8 cellular contexts compared by ENCODE assay signal in genomic region chr11:78138281-78138680, GRCh38. TPM values are rescaled to one million over a fixed set of nuclear protein-coding genes. Genes with fewer than 3 reads are reported as not detected.
DNase-seq lines count a peak whose midpoint lies in the region; ATAC-seq, FAIRE-seq and TF ChIP-seq lines count a peak whose summit lies in the region.

No MANE protein-coding gene starts in this region.

- no peaks in the 10 kb centered on the region for H3K9me3 ChIP-seq in endothelial cell of umbilical vein (replicated peaks; ENCODE audit: control insufficient read depth, insufficient read depth, low read length)

- no peaks in the 10 kb centered on the region for H3K27me3 Mint-ChIP-seq in T-helper 1 cell treated with Interleukin-12 subunit alpha and Interleukin-12 subunit beta and Interleukin-4 antibody, amounts not matched to agents 30 μg/mL and 1 μg/mL, for 36 hours (ENCODE audit: low read depth)

- peaks cover 37% of the 10 kb centered on the region for H3K36me3 Mint-ChIP-seq in T-helper 1 cell treated with Interleukin-12 subunit alpha and Interleukin-12 subunit beta and Interleukin-4 antibody, amounts not matched to agents 30 μg/mL and 1 μg/mL, for 36 hours (ENCODE audit: low read depth)

- H3K4me3 Mint-ChIP-seq in T-helper 1 cell treated with Interleukin-12 subunit alpha and Interleukin-12 subunit beta and Interleukin-4 antibody, amounts not matched to agents 30 μg/mL and 1 μg/mL, for 36 hours: peak overlapping the region; percentile 85

- H3K36me3 ChIP-seq in endothelial cell of umbilical vein (ENCODE audit: control insufficient read depth in 2 of 2, extremely low read depth in 1 of 2, insufficient read depth in 2 of 2, low read length in 2 of 2): no peaks in the 10 kb centered on the region

- H3K9me1 ChIP-seq in endothelial cell of umbilical vein (replicated peaks; ENCODE audit: control insufficient read depth, extremely low read depth, insufficient read depth, low read length): no peaks in the 10 kb centered on the region

- DNase-seq in T-helper 1 cell (no peak), RWPE1 (ENCODE audit: low spot score) (peak; percentile 42), endothelial cell of umbilical vein (ENCODE audit: low read depth, low spot score) (no peak), retinal pigment epithelial cell (ENCODE audit: low read depth) (no peak), NCI-H748 treated with DMSO at 0.1 percent for 48 hours (lab: John Stamatoyannopoulos, UW) (no peak)
- DNase-seq in activated CD8-positive, alpha-beta memory T cell treated with anti-CD3 and anti-CD28 coated beads, Interleukin-2, amount 50 U/mL, for 48 hours: no peak

- H3K4me1 Mint-ChIP-seq in T-helper 1 cell treated with Interleukin-12 subunit alpha and Interleukin-12 subunit beta and Interleukin-4 antibody, amounts not matched to agents 30 μg/mL and 1 μg/mL, for 36 hours (ENCODE audit: low read depth): peaks cover 30% of the 10 kb centered on the region

- peaks cover 13% of the 10 kb centered on the region for H3K4me1 ChIP-seq in endothelial cell of umbilical vein (ENCODE audit: control insufficient read depth, extremely low read depth, insufficient read depth, low read length)

- no peak for FAIRE-seq in endothelial cell of umbilical vein (lab: Jason Lieb, UNC)

- peaks cover 3% of the 10 kb centered on the region for H3K9me3 Mint-ChIP-seq in T-helper 1 cell treated with Interleukin-12 subunit alpha and Interleukin-12 subunit beta and Interleukin-4 antibody, amounts not matched to agents 30 μg/mL and 1 μg/mL, for 36 hours

- H3K27ac ChIP-seq in RWPE1: no peak overlapping the region
- no peak overlapping the region for H3K27ac ChIP-seq in endothelial cell of umbilical vein (ENCODE audit: insufficient read depth, low read depth, low read length)

- no peaks in the 10 kb centered on the region for H4K20me1 ChIP-seq in endothelial cell of umbilical vein (replicated peaks; ENCODE audit: control insufficient read depth, extremely low read depth, insufficient read depth, low read length)

- POLR2A ChIA-PET in RWPE1 (lab: Yijun Ruan, JAX; ENCODE audit: low non-redundant PET): no interaction called here
- POLR2A ChIA-PET in endothelial cell of umbilical vein (lab: Charles Lee): interaction anchor here (1.9 kb wide), 1 partner anchor 11 kb away, joined by 6 read pairs; no protein-coding TSS in a partner anchor

- no peak overlapping the region for H3K9ac ChIP-seq in endothelial cell of umbilical vein (replicated peaks; ENCODE audit: extremely low read depth, insufficient read depth, low read length)

- H3K4me2 ChIP-seq in endothelial cell of umbilical vein (ENCODE audit: insufficient read depth, low read length): peak overlapping the region; percentile 83

- no peak overlapping the region for H2AFZ ChIP-seq in endothelial cell of umbilical vein (ENCODE audit: low read depth, low read length)

- H3K27ac Mint-ChIP-seq in T-helper 1 cell treated with Interleukin-12 subunit alpha and Interleukin-12 subunit beta and Interleukin-4 antibody, amounts not matched to agents 30 μg/mL and 1 μg/mL, for 36 hours: peak overlapping the region; percentile 86

- H3K27me3 ChIP-seq in endothelial cell of umbilical vein (ENCODE audit: control insufficient read depth in 2 of 2, insufficient read depth in 2 of 2, low read length in 2 of 2): no peaks in the 10 kb centered on the region

- BruUV-seq in endothelial cell of umbilical vein (replicated peaks; lab: Mats Ljungman, UMichigan): no TSS peak

- dilution Hi-C loops in endothelial cell of umbilical vein (cut with MboI; ENCODE audit: extremely low pct_ligation_motif_present, low sequenced_read_pairs): no loop called here

- no peak for TF ChIP-seq POLR2A in endothelial cell of umbilical vein (IDR thresholded peaks at IDR 0.05; ENCODE audit: low read depth, low read length)

- TF ChIP-seq CTCF in RWPE1 (conservative IDR thresholded peaks at IDR 0.05; ENCODE audit: low read depth): no peak
- no peak for TF ChIP-seq CTCF in endothelial cell of umbilical vein (IDR thresholded peaks at IDR 0.05; ENCODE audit: extremely low read depth in 1 of 2, insufficient read depth in 1 of 2, low read depth in 1 of 2, low read length in 2 of 2)
- TF ChIP-seq CTCF in retinal pigment epithelial cell (conservative IDR thresholded peaks at IDR 0.05; ENCODE audit: low read depth, low read length): no peak

- ATAC-seq in GM21390 (IDR thresholded peaks at IDR 0.05; ENCODE audit: unreplicated experiment): no peak

- intact Hi-C loops in endothelial cell of umbilical vein (cut with micrococcal nuclease): loop anchor here (2.0 to 5.0 kb wide), 3 partner anchors 69 to 424 kb away; partner anchors contain the start of gene GAB2

- peaks cover 7% of the 10 kb centered on the region for H3K79me2 ChIP-seq in endothelial cell of umbilical vein (ENCODE audit: control insufficient read depth, insufficient read depth, low read length)

- CTCF ChIA-PET in RWPE1 (lab: Yijun Ruan, JAX) (no interaction called here), endothelial cell of umbilical vein (lab: Charles Lee) (interaction anchor here (0.6 to 2.5 kb wide), 3 partner anchors 11 to 390 kb away, joined by 3 to 9 read pairs (median 6); partner anchors contain the start of genes KCTD21 and USP35)

- H3K4me3 ChIP-seq in endothelial cell of umbilical vein (replicated peaks in 1 of 3; ENCODE audit: insufficient read depth in 1 of 3, low read depth in 1 of 3, low read length in 3 of 3) (no peak overlapping the region), retinal pigment epithelial cell (ENCODE audit: low read length) (peak overlapping the region; percentile 91)

TF ChIP-seq in endothelial cell of umbilical vein, 7 proteins besides CTCF, POLR2A, EP300 and RAD21:
- no peak for TF ChIP-seq GATA2 (IDR thresholded peaks at IDR 0.05; ENCODE audit: insufficient read depth, insufficient read length, low read depth, low read length)
- TF ChIP-seq MYC (IDR thresholded peaks at IDR 0.05; ENCODE audit: low read depth, low read length): no peak
- no peak for TF ChIP-seq EZH2 (IDR thresholded peaks at IDR 0.05; ENCODE audit: borderline replicate concordance, low read depth, low read length, severe bottlenecking)
- TF ChIP-seq MAX (IDR thresholded peaks at IDR 0.05; ENCODE audit: insufficient read depth, insufficient read length): no peak
- TF ChIP-seq POLR2AphosphoS5 (IDR thresholded peaks at IDR 0.05; ENCODE audit: insufficient read depth, low read depth, low read length): no peak
- no peak for TF ChIP-seq JUN (IDR thresholded peaks at IDR 0.05; ENCODE audit: borderline replicate concordance, insufficient read depth, insufficient read length, low read depth)
- TF ChIP-seq FOS (IDR thresholded peaks at IDR 0.05; ENCODE audit: borderline replicate concordance, insufficient read depth, low read length): no peak

RNA-seq across cellular contexts. Expression of gene ALG8, which starts 1.1 kb away (rescaled TPM):
- 38.1 and 43.9 TPM in 2 replicates for total RNA-seq in endothelial cell of umbilical vein
- polyA plus RNA-seq in endothelial cell of umbilical vein: 35.2 and 48.2 TPM in 2 replicates
- polyA plus RNA-seq in endothelial cell of umbilical vein (2011; cell fraction: cytosol; rRNA removed): 31.7 and 31.8 TPM in 2 replicates
- polyA plus RNA-seq in endothelial cell of umbilical vein (2011; cell fraction: nucleus; rRNA removed): 37.9 and 48.0 TPM in 2 replicates
- polyA plus RNA-seq in endothelial cell of umbilical vein (2012): 29.1 and 39.5 TPM in 2 replicates
- 65.5 and 68.3 TPM in 2 replicates for polyA minus RNA-seq in endothelial cell of umbilical vein
- 48.7 TPM for polyA minus RNA-seq in endothelial cell of umbilical vein (2011; cell fraction: cytosol; rRNA and poly(A)+ RNA removed)
- polyA minus RNA-seq in endothelial cell of umbilical vein (2011; cell fraction: nucleus; rRNA and poly(A)+ RNA removed): 25.1 and 46.2 TPM in 2 replicates

RNA-seq across cellular contexts. Expression of gene KCTD21, which starts 50.1 kb away (rescaled TPM):
- total RNA-seq in endothelial cell of umbilical vein: 8.5 and 9.5 TPM in 2 replicates
- polyA plus RNA-seq in endothelial cell of umbilical vein: 11.9 and 16.0 TPM in 2 replicates
- 12.0 and 13.0 TPM in 2 replicates for polyA plus RNA-seq in endothelial cell of umbilical vein (2011; cell fraction: cytosol; rRNA removed)
- polyA plus RNA-seq in endothelial cell of umbilical vein (2011; cell fraction: nucleus; rRNA removed): 7.3 and 8.5 TPM in 2 replicates
- 9.8 and 10.6 TPM in 2 replicates for polyA plus RNA-seq in endothelial cell of umbilical vein (2012)
- 32.9 and 37.1 TPM in 2 replicates for polyA minus RNA-seq in endothelial cell of umbilical vein
- 1.1 TPM for polyA minus RNA-seq in endothelial cell of umbilical vein (2011; cell fraction: cytosol; rRNA and poly(A)+ RNA removed)
- 5.8 and 6.3 TPM in 2 replicates for polyA minus RNA-seq in endothelial cell of umbilical vein (2011; cell fraction: nucleus; rRNA and poly(A)+ RNA removed)

RNA-seq across cellular contexts. Expression of gene USP35, which starts 50.4 kb away (rescaled TPM):
- total RNA-seq in endothelial cell of umbilical vein: 10.3 and 12.4 TPM in 2 replicates
- polyA plus RNA-seq in endothelial cell of umbilical vein: 8.9 and 9.1 TPM in 2 replicates
- polyA plus RNA-seq in endothelial cell of umbilical vein (2011; cell fraction: cytosol; rRNA removed): 4.4 and 6.4 TPM in 2 replicates
- 44.1 and 44.9 TPM in 2 replicates for polyA plus RNA-seq in endothelial cell of umbilical vein (2011; cell fraction: nucleus; rRNA removed)
- polyA plus RNA-seq in endothelial cell of umbilical vein (2012): 7.5 and 11.9 TPM in 2 replicates
- polyA minus RNA-seq in endothelial cell of umbilical vein: 9.9 and 12.7 TPM in 2 replicates
- 1.8 TPM for polyA minus RNA-seq in endothelial cell of umbilical vein (2011; cell fraction: cytosol; rRNA and poly(A)+ RNA removed)
- polyA minus RNA-seq in endothelial cell of umbilical vein (2011; cell fraction: nucleus; rRNA and poly(A)+ RNA removed): 14.0 and 14.3 TPM in 2 replicates

RNA-seq across cellular contexts. Expression of gene NDUFC2, which starts 58.6 kb away (rescaled TPM):
- 226 and 236 TPM in 2 replicates for total RNA-seq in endothelial cell of umbilical vein
- polyA plus RNA-seq in endothelial cell of umbilical vein: 318 and 375 TPM in 2 replicates
- polyA plus RNA-seq in endothelial cell of umbilical vein (2011; cell fraction: cytosol; rRNA removed): 169 and 199 TPM in 2 replicates
- 42.3 and 49.2 TPM in 2 replicates for polyA plus RNA-seq in endothelial cell of umbilical vein (2011; cell fraction: nucleus; rRNA removed)
- 312 and 360 TPM in 2 replicates for polyA plus RNA-seq in endothelial cell of umbilical vein (2012)
- 37.0 and 38.1 TPM in 2 replicates for polyA minus RNA-seq in endothelial cell of umbilical vein
- polyA minus RNA-seq in endothelial cell of umbilical vein (2011; cell fraction: cytosol; rRNA and poly(A)+ RNA removed): 82.0 TPM
- polyA minus RNA-seq in endothelial cell of umbilical vein (2011; cell fraction: nucleus; rRNA and poly(A)+ RNA removed): 12.7 and 20.0 TPM in 2 replicates
